19 cellular contexts compared by ENCODE assay signal in genomic region chr6:72248621-72249020, GRCh38.
"Had no signal": no experiment of that assay in that cellular context is flagged by ENCODE, and none has a peak within 500 bp of the region (broad histone marks: within the 10 kb centered on the region; RNA-seq: fewer than 3 reads in every experiment).

No MANE protein-coding gene starts in this region.

- H2AFZ ChIP-seq: parathyroid adenoma had no signal

- H3K9ac ChIP-seq: parathyroid adenoma had no signal

- H3K4me3 ChIP-seq: esophagus muscularis mucosa, sigmoid colon, spleen had no signal

- DNase-seq: activated CD4-positive, alpha-beta T cell treated with anti-CD3 and anti-CD28 coated beads, Interleukin-2, amount 10 ng/mL, durations not matched to agents 24 days and 14 days; activated CD8-positive, alpha-beta T cell treated with anti-CD3 and anti-CD28 coated beads for 36 hours; activated naive CD4-positive, alpha-beta T cell; activated naive CD8-positive, alpha-beta T cell treated with anti-CD3 and anti-CD28 coated beads, Interleukin-2, amount 10 ng/mL, durations not matched to agents 7 days and 5 days; activated T-cell treated with anti-CD3 and anti-CD28 coated beads, Interleukin-2, amount 50 U/mL, for 1 hour; anterior cingulate cortex; effector memory CD4-positive, alpha-beta T cell; mesendoderm; naive thymus-derived CD8-positive, alpha-beta T cell; sigmoid colon; spleen; stimulated activated CD8-positive, alpha-beta memory T cell treated with anti-CD3 and anti-CD28 coated beads, Interleukin-4, amount 100 ng/mL, for 48 hours; stimulated activated naive CD8-positive, alpha-beta T cell treated with anti-CD3 and anti-CD28 coated beads, Interleukin-15, Interleukin-2, amounts not matched to agents 100 U/mL and 50 U/mL, for 24 hours; substantia nigra; T1000; trophoblast cell had no signal

- H3K27ac ChIP-seq: esophagus muscularis mucosa, parathyroid adenoma, sigmoid colon, spleen had no signal

- H3K36me3 ChIP-seq: esophagus muscularis mucosa, sigmoid colon, spleen had no signal

- H3K27me3 ChIP-seq: esophagus muscularis mucosa, sigmoid colon, spleen had no signal

- H3K4me1 ChIP-seq: esophagus muscularis mucosa, parathyroid adenoma, sigmoid colon, spleen had no signal

- ATAC-seq: activated CD8-positive, alpha-beta T cell treated with anti-CD3 and anti-CD28 coated beads for 36 hours; activated T-helper 17 cell treated with anti-CD3 and anti-CD28 coated beads, Interleukin-2, amount 50 U/mL, for 72 hours; naive thymus-derived CD8-positive, alpha-beta T cell; stimulated activated naive CD8-positive, alpha-beta T cell treated with anti-CD3 and anti-CD28 coated beads, Interleukin-15, Interleukin-2, amounts not matched to agents 100 U/mL and 50 U/mL, for 24 hours had no signal

- H3K9me3 ChIP-seq: esophagus muscularis mucosa, sigmoid colon, spleen had no signal
